ENCODE assay signal across 1 cellular context in genomic region chr6:411402-412145, GRCh38.
TF ChIP-seq lines count a peak whose summit lies in the region.

No MANE protein-coding gene starts in this region.

TF ChIP-seq in GM23338, 12 proteins besides CTCF, POLR2A, EP300 and RAD21:
- no peak for TF ChIP-seq ZNF114 (CRISPR knock-in tag; IDR thresholded peaks at IDR 0.05)
- no peak for TF ChIP-seq ZNF462 (CRISPR knock-in tag; IDR thresholded peaks at IDR 0.05)
- TF ChIP-seq ETS1 (IDR thresholded peaks at IDR 0.05): no peak
- no peak for TF ChIP-seq ZNF331 (CRISPR knock-in tag; IDR thresholded peaks at IDR 0.05; ENCODE audit: low read depth)
- no peak for TF ChIP-seq EZH2phosphoT487 (IDR thresholded peaks at IDR 0.05; ENCODE audit: unreplicated experiment)
- no peak for TF ChIP-seq CREB1 (CRISPR knock-in tag; IDR thresholded peaks at IDR 0.05; ENCODE audit: low read depth)
- TF ChIP-seq EZH2 (IDR thresholded peaks at IDR 0.05; ENCODE audit: low read depth, unreplicated experiment): no peak
- TF ChIP-seq STAT1 (IDR thresholded peaks at IDR 0.05; ENCODE audit: unreplicated experiment): no peak
- no peak for TF ChIP-seq POLR2AphosphoS5 (IDR thresholded peaks at IDR 0.05; ENCODE audit: low read depth)
- no peak for TF ChIP-seq JUNB (IDR thresholded peaks at IDR 0.05; ENCODE audit: unreplicated experiment)
- TF ChIP-seq REST (IDR thresholded peaks at IDR 0.05; ENCODE audit: unreplicated experiment): no peak
TF ChIP-seq in GM23338: peak in this region for 0.
